In the genomic region with DNA sequence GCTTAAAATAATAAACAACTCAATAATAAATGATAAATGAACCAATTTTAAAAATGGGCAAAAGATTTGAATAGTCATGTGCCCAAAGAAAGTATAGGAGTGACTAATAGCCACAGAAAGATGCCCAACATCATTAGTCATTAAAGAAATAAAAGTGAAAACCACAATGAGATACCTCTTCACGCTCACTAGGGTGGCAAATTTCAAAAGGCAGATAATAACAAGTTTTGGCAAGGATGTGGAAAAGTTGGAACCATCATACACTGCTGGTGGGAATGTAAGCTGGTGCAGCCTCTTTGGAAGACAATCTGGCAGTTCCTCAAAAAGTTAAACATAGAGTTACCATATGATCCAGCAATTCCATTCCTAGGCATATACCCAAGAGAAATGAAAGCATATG, we compare ENCODE assay signal across 22 cellular contexts.
DNase-seq lines count a peak whose midpoint lies in the region; ATAC-seq and TF ChIP-seq lines count a peak whose summit lies in the region.
"Had no signal": no experiment of that assay in that cellular context is flagged by ENCODE, and none has a peak within 500 bp of the region (broad histone marks: within the 10 kb centered on the region; RNA-seq: fewer than 3 reads in every experiment).

No MANE protein-coding gene starts in this region.

- no peak overlapping the region for H2AFZ ChIP-seq in SK-N-SH (ENCODE audit: low read depth)
- H2AFZ ChIP-seq: neural progenitor cell had no signal

- DNase-seq in SK-N-SH (no peak), amniotic epithelial cell (ENCODE audit: low read depth) (peak; percentile 53), fibroblast of pulmonary artery (ENCODE audit: low read depth) (peak; percentile 42), HK-2 (ENCODE audit: unreplicated experiment) (no peak)
- DNase-seq: 8988T; activated naive CD8-positive, alpha-beta T cell treated with anti-CD3 and anti-CD28 coated beads for 36 hours; caudate nucleus; foreskin melanocyte; GDM1; mucosa of descending colon; NCI-H1694; NCI-H510A; stimulated activated CD4-positive, alpha-beta T cell treated with anti-CD3 and anti-CD28 coated beads, Interleukin-12 subunit alpha, Interleukin-12 subunit beta, amount 100 ng/mL, for 4 hours; testis had no signal

- no peaks in the 10 kb centered on the region for H3K79me2 ChIP-seq in SK-N-SH (ENCODE audit: insufficient read depth)

- no peak overlapping the region for H3K4me2 ChIP-seq in SK-N-SH
- H3K4me2 ChIP-seq: BLaER1 treated with 17β-estradiol and CSF1 and Interleukin-3, amounts not matched to agents 10 nM and 100 nM; neural progenitor cell had no signal

- H3K9me2 ChIP-seq in SK-N-SH = no peaks in the 10 kb centered on the region; the same call in 1 of the 2 replicates

- H3K27ac ChIP-seq in SK-N-SH (ENCODE audit: low read depth in 2 of 2, low read length in 1 of 2) = no peak overlapping the region
- H3K27ac ChIP-seq: BLaER1 treated with 17β-estradiol and CSF1 and Interleukin-3, amounts not matched to agents 10 nM and 100 nM; neural progenitor cell; SJSA1; testis had no signal

- no peaks in the 10 kb centered on the region for H4K20me1 ChIP-seq in SK-N-SH (ENCODE audit: insufficient read depth)
- H4K20me1 ChIP-seq: BLaER1 treated with 17β-estradiol and CSF1 and Interleukin-3, amounts not matched to agents 10 nM and 100 nM had no signal

- H3K4me1 ChIP-seq in SK-N-SH (ENCODE audit: control insufficient read depth in 1 of 2, insufficient read depth in 2 of 2, low read depth in 1 of 2, low read length in 1 of 2) = no peaks in the 10 kb centered on the region
- H3K4me1 ChIP-seq: BLaER1 treated with 17β-estradiol and CSF1 and Interleukin-3, amounts not matched to agents 10 nM and 100 nM; neural progenitor cell; SJSA1; testis had no signal

- TF ChIP-seq EP300 in SK-N-SH (IDR thresholded peaks at IDR 0.05; ENCODE audit: borderline replicate concordance in 1 of 2, low read depth in 1 of 2, low read length in 1 of 2) = no peak

- no peak overlapping the region for H3K9ac ChIP-seq in SK-N-SH
- H3K9ac ChIP-seq: BLaER1 treated with 17β-estradiol and CSF1 and Interleukin-3, amounts not matched to agents 10 nM and 100 nM; neural progenitor cell had no signal

- no peaks in the 10 kb centered on the region for H3F3A ChIP-seq in SK-N-SH (replicated peaks; ENCODE audit: insufficient read depth)

- WGBS in SK-N-SH (ENCODE audit: low lambda C conversion rate) = 9% methylated on average over 1 of the region's 1 CpG

- H3K4me3 ChIP-seq in SK-N-SH (ENCODE audit: low read depth in 2 of 2, low read length in 1 of 2) (no peak overlapping the region), fibroblast of pulmonary artery (replicated peaks; ENCODE audit: low read depth, low read length) (no peak overlapping the region)
- H3K4me3 ChIP-seq: BLaER1 treated with 17β-estradiol and CSF1 and Interleukin-3, amounts not matched to agents 10 nM and 100 nM; mucosa of descending colon; neural progenitor cell; SJSA1; testis had no signal

- no peak for TF ChIP-seq CTCF in SK-N-SH (IDR thresholded peaks at IDR 0.05)
- TF ChIP-seq CTCF in fibroblast of pulmonary artery (IDR thresholded peaks at IDR 0.05; ENCODE audit: low read length, missing control alignments) = no peak

- POLR2A ChIA-PET in SK-N-SH (lab: Yijun Ruan, JAX) = no interaction called here

- ATAC-seq in SK-N-SH treated with all-trans-retinoic acid at 6 μM for 48 hours = no peak
- ATAC-seq in GM19035 (IDR thresholded peaks at IDR 0.05; ENCODE audit: unreplicated experiment) = no peak
- ATAC-seq in GM18519 (IDR thresholded peaks at IDR 0.05; ENCODE audit: low FRiP score, unreplicated experiment) = no peak
- no peak for ATAC-seq in GM19463 (IDR thresholded peaks at IDR 0.05; ENCODE audit: unreplicated experiment)
- ATAC-seq: left lobe of liver, mucosa of descending colon had no signal

- TF ChIP-seq RAD21 in SK-N-SH (IDR thresholded peaks at IDR 0.05; ENCODE audit: low read length) = no peak

- no peaks in the 10 kb centered on the region for H3K36me3 ChIP-seq in SK-N-SH (replicated peaks in 1 of 2; ENCODE audit: control insufficient read depth in 1 of 2, insufficient read depth in 2 of 2, low read length in 1 of 2)
- H3K36me3 ChIP-seq: BLaER1 treated with 17β-estradiol and CSF1 and Interleukin-3, amounts not matched to agents 10 nM and 100 nM; neural progenitor cell; SJSA1 had no signal

- CTCF ChIA-PET in SK-N-SH (lab: Yijun Ruan, JAX) = no interaction called here

- no peaks in the 10 kb centered on the region for H3K9me3 ChIP-seq in SK-N-SH
- H3K9me3 ChIP-seq: mucosa of descending colon, SJSA1, testis had no signal

- H3K27me3 ChIP-seq in SK-N-SH (ENCODE audit: insufficient read depth) = no peaks in the 10 kb centered on the region
- H3K27me3 ChIP-seq: BLaER1 treated with 17β-estradiol and CSF1 and Interleukin-3, amounts not matched to agents 10 nM and 100 nM; neural progenitor cell; SJSA1; testis had no signal

TF ChIP-seq in SK-N-SH, 30 proteins besides CTCF, POLR2A, EP300 and RAD21:
- TF ChIP-seq GATA2 (CRISPR knock-in tag; IDR thresholded peaks at IDR 0.05) (no peak), RCOR1 (IDR thresholded peaks at IDR 0.05; ENCODE audit: low read length) (no peak), YY1 (IDR thresholded peaks at IDR 0.05; ENCODE audit: low read depth) (no peak), TCF12 (IDR thresholded peaks at IDR 0.05) (0 out of 2 replicates have a peak, but pooled peaks have one; percentile 5), FOXJ3 (CRISPR knock-in tag; IDR thresholded peaks at IDR 0.05) (no peak), TEAD4 (IDR thresholded peaks at IDR 0.05; ENCODE audit: borderline replicate concordance, insufficient read depth) (no peak), ELF1 (IDR thresholded peaks at IDR 0.05) (no peak), PBX3 (IDR thresholded peaks at IDR 0.05) (0 out of 2 replicates have a peak, but pooled peaks have one; percentile 3), NFIC (IDR thresholded peaks at IDR 0.05; ENCODE audit: borderline replicate concordance) (peak; percentile 17; the same call in 1 of the 2 replicates)

TF ChIP-seq in SK-N-SH treated with all-trans-retinoic acid at 6 μM for 48 hours, 23 proteins besides CTCF, POLR2A, EP300 and RAD21 (continues in another document):
- no peak for TF ChIP-seq TOX (CRISPR knock-in tag; IDR thresholded peaks at IDR 0.05; ENCODE audit: borderline replicate concordance)
- no peak for TF ChIP-seq SNAI2 (CRISPR knock-in tag; IDR thresholded peaks at IDR 0.05)
- no peak for TF ChIP-seq TSHZ2 (CRISPR knock-in tag; IDR thresholded peaks at IDR 0.05)
- TF ChIP-seq PATZ1 (CRISPR knock-in tag; IDR thresholded peaks at IDR 0.05; ENCODE audit: borderline replicate concordance) = no peak
- TF ChIP-seq RARB (CRISPR knock-in tag; IDR thresholded peaks at IDR 0.05) = no peak
- TF ChIP-seq PPARA (CRISPR knock-in tag; IDR thresholded peaks at IDR 0.05; ENCODE audit: borderline replicate concordance) = no peak
- TF ChIP-seq BACH2 (CRISPR knock-in tag; IDR thresholded peaks at IDR 0.05; ENCODE audit: borderline replicate concordance) = no peak
- no peak for TF ChIP-seq ZNF565 (CRISPR knock-in tag; conservative IDR thresholded peaks at IDR 0.05; ENCODE audit: low read depth)
- no peak for TF ChIP-seq CSRNP3 (CRISPR knock-in tag; IDR thresholded peaks at IDR 0.05)

Comparison
In these comparisons a context has a peak if more than half of its experiments do, and no peak if none do; other contexts are left out.
1. DNase-seq: peak in amniotic epithelial cell (single experiment) and fibroblast of pulmonary artery (single experiment); none in SK-N-SH (single experiment) and HK-2 (single experiment).